ENCODE assay signal across 24 cellular contexts in the genomic region with DNA sequence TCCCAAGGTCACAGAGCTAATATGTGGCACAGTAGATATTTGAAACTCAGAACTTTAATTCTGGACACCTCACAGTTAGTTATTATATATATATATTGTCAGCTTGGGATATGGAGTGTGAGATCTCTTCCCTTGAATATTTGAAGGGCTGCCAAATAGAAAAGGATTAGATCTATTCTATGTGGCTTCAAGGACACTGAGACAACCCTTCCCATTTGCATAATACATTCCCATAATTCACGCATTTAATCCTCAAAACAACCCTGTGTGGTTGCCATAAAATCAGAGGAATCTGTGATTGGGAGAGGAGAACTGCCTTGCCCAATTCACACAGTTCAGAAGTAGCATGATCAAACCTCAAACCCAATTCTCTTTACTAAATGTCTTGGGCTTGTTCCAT.
"Had no signal": no experiment of that assay in that cellular context is flagged by ENCODE, and none has a peak within 500 bp of the region (broad histone marks: within the 10 kb centered on the region; RNA-seq: fewer than 3 reads in every experiment).

No MANE protein-coding gene starts in this region.

- H3K27me3 ChIP-seq: body of pancreas, right atrium auricular region, suprapubic skin, upper lobe of left lung had no signal

- H3K4me3 Mint-ChIP-seq: activated CD4-positive, alpha-beta T cell treated with anti-CD3 and anti-CD28 coated beads for 36 hours; activated naive CD8-positive, alpha-beta T cell; nephron progenitor cell; stimulated activated naive CD8-positive, alpha-beta T cell treated with anti-CD3 and anti-CD28 coated beads, Interleukin-15, amount 100 ng/mL, for 72 hours; WTC11 had no signal

- DNase-seq: activated CD4-positive, alpha-beta T cell treated with anti-CD3 and anti-CD28 coated beads for 36 hours; activated CD4-positive, alpha-beta T cell treated with anti-CD3 and anti-CD28 coated beads, Interleukin-2, amount 50 U/mL, for 48 hours; activated gamma-delta T cell treated with Interleukin-2 at 50 U/mL for 16 hours; amygdala; body of pancreas; caudate nucleus; dorsolateral prefrontal cortex; head of caudate nucleus; kidney; midbrain; nephron progenitor cell; nucleus accumbens; stimulated activated CD4-positive, alpha-beta T cell treated with anti-CD3 and anti-CD28 coated beads, Interleukin-15, amount 100 ng/mL, for 24 hours; stimulated activated CD4-positive, alpha-beta T cell treated with anti-CD3 and anti-CD28 coated beads, Interleukin-2, amount 100 ng/mL, for 48 hours; stimulated activated naive CD8-positive, alpha-beta T cell treated with anti-CD3 and anti-CD28 coated beads, Interleukin-15, amount 100 ng/mL, for 72 hours; upper lobe of left lung had no signal

- H3K27me3 Mint-ChIP-seq: stimulated activated naive CD8-positive, alpha-beta T cell treated with anti-CD3 and anti-CD28 coated beads, Interleukin-15, amount 100 ng/mL, for 72 hours had no signal

- H3K36me3 Mint-ChIP-seq: activated naive CD8-positive, alpha-beta T cell; WTC11 had no signal

- H3K27ac ChIP-seq: dorsolateral prefrontal cortex, right atrium auricular region, suprapubic skin, upper lobe of left lung had no signal

- H3K27ac Mint-ChIP-seq: activated CD4-positive, alpha-beta T cell treated with anti-CD3 and anti-CD28 coated beads for 36 hours; activated naive CD8-positive, alpha-beta T cell; nephron progenitor cell; progenitor cell of endocrine pancreas; stimulated activated naive CD8-positive, alpha-beta T cell treated with anti-CD3 and anti-CD28 coated beads, Interleukin-15, amount 100 ng/mL, for 72 hours; WTC11 had no signal

- H3K4me1 ChIP-seq: body of pancreas, right atrium auricular region, suprapubic skin, upper lobe of left lung had no signal

- H3K9me3 ChIP-seq: body of pancreas, right atrium auricular region, suprapubic skin, upper lobe of left lung had no signal

- H3K4me1 Mint-ChIP-seq: activated CD4-positive, alpha-beta T cell treated with anti-CD3 and anti-CD28 coated beads for 36 hours; nephron progenitor cell; stimulated activated naive CD8-positive, alpha-beta T cell treated with anti-CD3 and anti-CD28 coated beads, Interleukin-15, amount 100 ng/mL, for 72 hours; WTC11 had no signal

- H3K36me3 ChIP-seq: right atrium auricular region, suprapubic skin, upper lobe of left lung had no signal

- H3K9me3 Mint-ChIP-seq: nephron progenitor cell; stimulated activated naive CD8-positive, alpha-beta T cell treated with anti-CD3 and anti-CD28 coated beads, Interleukin-15, amount 100 ng/mL, for 72 hours; WTC11 had no signal

- H3K4me3 ChIP-seq: body of pancreas, dorsolateral prefrontal cortex, lung, right atrium auricular region, skin epidermis, suprapubic skin, upper lobe of left lung had no signal

- ATAC-seq: activated CD4-positive, alpha-beta T cell treated with anti-CD3 and anti-CD28 coated beads for 36 hours; left lobe of liver; stimulated activated naive CD8-positive, alpha-beta T cell treated with anti-CD3 and anti-CD28 coated beads, Interleukin-15, amount 100 ng/mL, for 72 hours; WTC11 had no signal
